ENCODE assay signal across 11 cellular contexts in genomic region chr7:81768951-81769778, GRCh38. TPM values are rescaled to one million over a fixed set of nuclear protein-coding genes. Genes with fewer than 3 reads are reported as not detected.
DNase-seq lines count a peak whose midpoint lies in the region; ATAC-seq and TF ChIP-seq lines count a peak whose summit lies in the region.
"Had no signal": no experiment of that assay in that cellular context is flagged by ENCODE, and none has a peak within 500 bp of the region (broad histone marks: within the 10 kb centered on the region; RNA-seq: fewer than 3 reads in every experiment).

No MANE protein-coding gene starts in this region.

- H3K36me3 Mint-ChIP-seq in endothelial cell (ENCODE audit: low read depth, unreplicated experiment), result no peaks in the 10 kb centered on the region
- H3K36me3 Mint-ChIP-seq: activated naive CD8-positive, alpha-beta T cell treated with anti-CD3 and anti-CD28 coated beads, Interleukin-2, amount 10 ng/mL, durations not matched to agents 7 days and 5 days had no signal

- H3K9me3 Mint-ChIP-seq in endothelial cell (ENCODE audit: unreplicated experiment), result no peaks in the 10 kb centered on the region
- H3K9me3 Mint-ChIP-seq: activated naive CD8-positive, alpha-beta T cell treated with anti-CD3 and anti-CD28 coated beads, Interleukin-2, amount 10 ng/mL, durations not matched to agents 7 days and 5 days had no signal

- TF ChIP-seq CTCF in AG04449 (IDR thresholded peaks at IDR 0.05; ENCODE audit: insufficient read depth, low read length, missing control alignments) (no peak), endothelial cell (IDR thresholded peaks at IDR 0.05; ENCODE audit: unreplicated experiment) (no peak), neutrophil (IDR thresholded peaks at IDR 0.05) (no peak)

- H3K4me1 ChIP-seq in neutrophil (ENCODE audit: control insufficient read depth in 1 of 2, insufficient read depth in 1 of 2, low read depth in 1 of 2, low read length in 1 of 2), result peaks cover 58 to 60% of the 10 kb centered on the region in 2 experiments

- peak overlapping the region; percentile 5 for H3K27ac Mint-ChIP-seq in endothelial cell (ENCODE audit: unreplicated experiment)
- H3K27ac Mint-ChIP-seq: activated naive CD8-positive, alpha-beta T cell treated with anti-CD3 and anti-CD28 coated beads, Interleukin-2, amount 10 ng/mL, durations not matched to agents 7 days and 5 days had no signal

- H3K4me3 ChIP-seq in AG04449 (ENCODE audit: low read depth, low read length), result peak overlapping the region; percentile 52
- peak overlapping the region; percentile 60 to 63 for H3K4me3 ChIP-seq in neutrophil (ENCODE audit: low read depth in 1 of 2, low read length in 1 of 2)

- CTCF ChIA-PET in AG04449 (lab: Yijun Ruan, JAX), result interaction anchor here (0.6 to 3.6 kb wide), 7 partner anchors 9 to 269 kb away, joined by 3 to 31 read pairs (median 3); no protein-coding TSS in a partner anchor

- H3K27me3 ChIP-seq in neutrophil, result no peaks in the 10 kb centered on the region

- H3K27ac ChIP-seq in neutrophil, result peak overlapping the region; percentile 86
- no peak overlapping the region for H3K27ac ChIP-seq in caudate nucleus (ENCODE audit: low read depth, low read length)

- peaks cover 4% of the 10 kb centered on the region for H3K27me3 Mint-ChIP-seq in endothelial cell (ENCODE audit: unreplicated experiment)

- H3K36me3 ChIP-seq in neutrophil, result no peaks in the 10 kb centered on the region

- H3K4me3 Mint-ChIP-seq in endothelial cell (ENCODE audit: unreplicated experiment), result peak overlapping the region; percentile 14
- H3K4me3 Mint-ChIP-seq: activated naive CD8-positive, alpha-beta T cell treated with anti-CD3 and anti-CD28 coated beads, Interleukin-2, amount 10 ng/mL, durations not matched to agents 7 days and 5 days had no signal

- POLR2A ChIA-PET in AG04449 (lab: Yijun Ruan, JAX), result no interaction called here

- H3K9me3 ChIP-seq in neutrophil, result no peaks in the 10 kb centered on the region

- DNase-seq in AG04449 (ENCODE audit: low read depth, low spot score), result no peak
- DNase-seq in endothelial cell (ENCODE audit: low spot score), result no peak
- DNase-seq in caudate nucleus (lab: John Stamatoyannopoulos, UW), result no peak
- no peak for DNase-seq in NCI-H1436 (lab: John Stamatoyannopoulos, UW)
- no peak for DNase-seq in DMS114 treated with DMSO at 0.1 percent for 48 hours (lab: John Stamatoyannopoulos, UW; ENCODE audit: unreplicated experiment)
- DNase-seq: activated naive CD8-positive, alpha-beta T cell treated with anti-CD3 and anti-CD28 coated beads, Interleukin-2, amount 10 ng/mL, durations not matched to agents 7 days and 5 days; NCI-H2171 treated with DMSO at 0.1 percent for 48 hours had no signal

- ATAC-seq in HG03521 (IDR thresholded peaks at IDR 0.05; ENCODE audit: unreplicated experiment), result peak; percentile 52
- no peak for ATAC-seq in GM18873 (IDR thresholded peaks at IDR 0.05; ENCODE audit: low FRiP score, unreplicated experiment)

- peaks cover 36% of the 10 kb centered on the region for H3K4me1 Mint-ChIP-seq in endothelial cell (ENCODE audit: unreplicated experiment)
- H3K4me1 Mint-ChIP-seq: activated naive CD8-positive, alpha-beta T cell treated with anti-CD3 and anti-CD28 coated beads, Interleukin-2, amount 10 ng/mL, durations not matched to agents 7 days and 5 days had no signal

RNA-seq across cellular contexts. Expression of gene HGF, which starts 0.7 kb away (rescaled TPM):
- 0.82 TPM for total RNA-seq in endothelial cell (ENCODE audit: unreplicated experiment)
- total RNA-seq: activated naive CD8-positive, alpha-beta T cell treated with anti-CD3 and anti-CD28 coated beads, Interleukin-2, amount 10 ng/mL, durations not matched to agents 7 days and 5 days; T-helper 2 cell treated with Interferon-gamma antibody and Interleukin-4, amounts not matched to agents 100 ng/mL and 5 ng/mL, for 36 hours had no signal
